Comparison of ENCODE assay signal across 10 cellular contexts in the genomic region with DNA sequence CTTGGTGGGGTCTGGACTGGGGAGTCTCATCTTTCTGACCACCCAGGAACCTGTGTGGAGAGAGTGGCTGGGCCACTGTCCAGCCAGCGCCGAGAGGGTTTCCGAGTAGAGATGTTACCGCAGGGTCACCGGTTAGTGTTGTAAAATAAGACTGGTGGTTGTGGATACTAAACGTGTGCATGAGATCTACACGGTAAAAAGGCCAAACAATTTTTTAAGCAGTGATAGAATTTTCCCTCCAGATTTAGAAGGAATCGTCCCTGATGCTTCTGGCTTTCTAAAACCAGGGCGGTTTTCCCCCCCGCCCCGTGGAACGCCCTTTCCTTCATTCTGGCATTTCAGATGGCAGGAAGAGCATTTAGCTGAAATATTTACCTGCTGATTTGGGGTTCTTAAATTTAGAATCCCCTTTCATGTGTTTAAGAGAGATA.
A peak's percentile ranks its signal among the peaks of the same experiment; 100 is the strongest.
DNase-seq lines count a peak whose midpoint lies in the region; ATAC-seq, FAIRE-seq and TF ChIP-seq lines count a peak whose summit lies in the region.
"Had no signal": no experiment of that assay in that cellular context is flagged by ENCODE, and none has a peak within 500 bp of the region (broad histone marks: within the 10 kb centered on the region; RNA-seq: fewer than 3 reads in every experiment).

No MANE protein-coding gene starts in this region.

- no peaks in the 10 kb centered on the region for H3K27me3 ChIP-seq in HAP-1 (ENCODE audit: low read depth)
- H3K27me3 ChIP-seq in astrocyte (ENCODE audit: insufficient read depth, low read length): no peaks in the 10 kb centered on the region
- H3K27me3 ChIP-seq in left ventricle myocardium inferior (ENCODE audit: low read depth): no peaks in the 10 kb centered on the region
- H3K27me3 ChIP-seq in spleen (replicated peaks in 1 of 7): no peaks in the 10 kb centered on the region

- no peaks in the 10 kb centered on the region for H3K36me3 Mint-ChIP-seq in astrocyte (ENCODE audit: low read depth, unreplicated experiment)
- no peaks in the 10 kb centered on the region for H3K36me3 Mint-ChIP-seq in progenitor cell of endocrine pancreas (ENCODE audit: insufficient read depth)
- peaks cover 0 to under 1% of the 10 kb centered on the region in 2 donors for H3K36me3 Mint-ChIP-seq in activated naive CD4-positive, alpha-beta T cell treated with anti-CD3 and anti-CD28 coated beads, Interleukin-2, amount 50 U/mL, for 72 hours

- peaks cover 55% of the 10 kb centered on the region for H3K27me3 Mint-ChIP-seq in astrocyte (ENCODE audit: low read depth, unreplicated experiment)
- H3K27me3 Mint-ChIP-seq in progenitor cell of endocrine pancreas: peaks cover 69% of the 10 kb centered on the region
- H3K27me3 Mint-ChIP-seq: naive thymus-derived CD8-positive, alpha-beta T cell had no signal

- peak overlapping the region; percentile 90 for H3K27ac ChIP-seq in astrocyte (ENCODE audit: low read depth, low read length)
- peak overlapping the region; percentile 100 for H3K27ac ChIP-seq in left ventricle myocardium inferior (replicated peaks)
- H3K27ac ChIP-seq in spleen: peak overlapping the region; percentile 10 to 98 (median 92)

- peaks cover 7% of the 10 kb centered on the region for H3K4me1 Mint-ChIP-seq in astrocyte (ENCODE audit: low read depth, unreplicated experiment)
- H3K4me1 Mint-ChIP-seq in progenitor cell of endocrine pancreas (ENCODE audit: low read depth): no peaks in the 10 kb centered on the region

- no peaks in the 10 kb centered on the region for H3K9me3 ChIP-seq in HAP-1
- H3K9me3 ChIP-seq in astrocyte (ENCODE audit: insufficient read depth, low read depth, low read length): no peaks in the 10 kb centered on the region
- no peaks in the 10 kb centered on the region for H3K9me3 ChIP-seq in left ventricle myocardium inferior (replicated peaks)
- no peaks in the 10 kb centered on the region for H3K9me3 ChIP-seq in spleen

- H3K79me2 ChIP-seq in astrocyte (ENCODE audit: insufficient read depth, low read length): peaks cover 100% of the 10 kb centered on the region

- WGBS in spleen, 5 donors: 51 to 69% (median 67%) methylated on average over 12 of the region's 12 CpGs

- peaks cover 79% of the 10 kb centered on the region for H4K20me1 ChIP-seq in astrocyte (ENCODE audit: insufficient read depth, low read length)

- H2AFZ ChIP-seq in astrocyte (ENCODE audit: low read depth, low read length): no peak overlapping the region

- H3K4me3 Mint-ChIP-seq in astrocyte (ENCODE audit: unreplicated experiment) (no peak overlapping the region), progenitor cell of endocrine pancreas (ENCODE audit: low read depth) (no peak overlapping the region)
- H3K4me3 Mint-ChIP-seq: activated CD8-positive, alpha-beta T cell treated with anti-CD3 and anti-CD28 coated beads, Interleukin-2, amount 10 ng/mL, durations not matched to agents 7 days and 5 days; naive thymus-derived CD8-positive, alpha-beta T cell had no signal

- peak overlapping the region; percentile 96 for H3K9ac ChIP-seq in astrocyte (ENCODE audit: low read length)

- intact Hi-C loops in left ventricle myocardium inferior (cut with micrococcal nuclease): no loop called here
- intact Hi-C loops in spleen (cut with DNase I; ENCODE audit: low total_unique reads): loop anchor here (10.0 kb wide), 1 partner anchor 73 kb away; no protein-coding TSS in a partner anchor

- in situ Hi-C loops in HAP-1 (cut with MboI; ENCODE audit: low sequenced_read_pairs): loop anchor here (10.0 kb wide), 1 partner anchor 63 kb away; no protein-coding TSS in a partner anchor

- TF ChIP-seq CTCF in astrocyte (IDR thresholded peaks at IDR 0.05; ENCODE audit: insufficient read depth, low read depth, low read length) (no peak), left ventricle myocardium inferior (IDR thresholded peaks at IDR 0.05; ENCODE audit: borderline replicate concordance) (no peak), spleen (IDR thresholded peaks at IDR 0.05 in 8 of 11, conservative IDR thresholded peaks at IDR 0.05 in 3 of 11) (no peak), progenitor cell of endocrine pancreas (IDR thresholded peaks at IDR 0.05; ENCODE audit: unreplicated experiment) (no peak)

- peaks cover 77% of the 10 kb centered on the region for H3K36me3 ChIP-seq in HAP-1 (replicated peaks)
- peaks cover 19% of the 10 kb centered on the region for H3K36me3 ChIP-seq in astrocyte (ENCODE audit: insufficient read depth, low read length)
- peaks cover 15% of the 10 kb centered on the region for H3K36me3 ChIP-seq in left ventricle myocardium inferior
- H3K36me3 ChIP-seq in spleen: peaks cover 0 to 76% (median 5%) of the 10 kb centered on the region in 6 donors

- no peak for FAIRE-seq in astrocyte (lab: Jason Lieb, UNC)

- H3K27ac Mint-ChIP-seq in astrocyte (ENCODE audit: unreplicated experiment): no peak overlapping the region
- H3K27ac Mint-ChIP-seq in progenitor cell of endocrine pancreas: no peak overlapping the region
- peak overlapping the region in 1 of 2 donors; percentile 34 for H3K27ac Mint-ChIP-seq in activated naive CD4-positive, alpha-beta T cell treated with anti-CD3 and anti-CD28 coated beads, Interleukin-2, amount 50 U/mL, for 72 hours
- H3K27ac Mint-ChIP-seq: activated CD8-positive, alpha-beta T cell treated with anti-CD3 and anti-CD28 coated beads, Interleukin-2, amount 10 ng/mL, durations not matched to agents 7 days and 5 days had no signal

- peak overlapping the region; percentile 84 for H3K4me3 ChIP-seq in HAP-1
- H3K4me3 ChIP-seq in astrocyte (ENCODE audit: insufficient read depth, low read depth, low read length): peak overlapping the region; percentile 99
- H3K4me3 ChIP-seq in left ventricle myocardium inferior: peak overlapping the region; percentile 96
- H3K4me3 ChIP-seq in spleen: peak overlapping the region in 6 of 8 donors; percentile 1 to 97 (median 80)

- H3K4me1 ChIP-seq in HAP-1 (peaks cover 34% of the 10 kb centered on the region), astrocyte (ENCODE audit: insufficient read depth, low read length) (peaks cover 45% of the 10 kb centered on the region), left ventricle myocardium inferior (peaks cover 100% of the 10 kb centered on the region), spleen (peaks cover 13 to 100% (median 87%) of the 10 kb centered on the region in 6 donors)

- peak overlapping the region; percentile 94 for H3K4me2 ChIP-seq in astrocyte (ENCODE audit: low read length)

- no peak for TF ChIP-seq POLR2A in spleen (IDR thresholded peaks at IDR 0.05)

- ATAC-seq in activated naive CD4-positive, alpha-beta T cell treated with anti-CD3 and anti-CD28 coated beads, Interleukin-2, amount 50 U/mL, for 72 hours: no peak
- ATAC-seq: activated CD8-positive, alpha-beta T cell treated with anti-CD3 and anti-CD28 coated beads, Interleukin-2, amount 10 ng/mL, durations not matched to agents 7 days and 5 days; naive thymus-derived CD8-positive, alpha-beta T cell had no signal

- no peaks in the 10 kb centered on the region for H3K9me3 Mint-ChIP-seq in astrocyte (ENCODE audit: unreplicated experiment)
- no peaks in the 10 kb centered on the region for H3K9me3 Mint-ChIP-seq in progenitor cell of endocrine pancreas (ENCODE audit: low read depth)
- no peaks in the 10 kb centered on the region for H3K9me3 Mint-ChIP-seq in activated naive CD4-positive, alpha-beta T cell treated with anti-CD3 and anti-CD28 coated beads, Interleukin-2, amount 50 U/mL, for 72 hours
- H3K9me3 Mint-ChIP-seq: naive thymus-derived CD8-positive, alpha-beta T cell had no signal

- DNase-seq in HAP-1 (ENCODE audit: low spot score in 2 of 2) (no peak), astrocyte (ENCODE audit: low read depth) (no peak), left ventricle myocardium inferior (peak; percentile 21), spleen (peak; percentile 43), HUDEP-2 (lab: John Stamatoyannopoulos, UW; ENCODE audit: unreplicated experiment in 76 of 76) (no peak), progenitor cell of endocrine pancreas (ENCODE audit: low spot score, unreplicated experiment) (no peak), HPDE6-E6E7 (ENCODE audit: extremely low spot score) (no peak)
- no peak for DNase-seq in activated naive CD4-positive, alpha-beta T cell treated with anti-CD3 and anti-CD28 coated beads, Interleukin-2, amount 50 U/mL, for 72 hours (ENCODE audit: low spot score in 2 of 2)
- DNase-seq: activated CD8-positive, alpha-beta T cell treated with anti-CD3 and anti-CD28 coated beads, Interleukin-2, amount 10 ng/mL, durations not matched to agents 7 days and 5 days had no signal

Comparison
In these comparisons a context has a peak if more than half of its experiments do, and no peak if none do; other contexts are left out.
1. DNase-seq: peak in left ventricle myocardium inferior (single experiment) and spleen (single experiment); none in HAP-1 (0 of 2), astrocyte (single experiment), HUDEP-2 (0 of 76), progenitor cell of endocrine pancreas (single experiment), activated naive CD4-positive, alpha-beta T cell treated with anti-CD3 and anti-CD28 coated beads, Interleukin-2, amount 50 U/mL, for 72 hours (0 of 2) and HPDE6-E6E7 (single experiment).
2. Peak in every context shown above with its lines, with median percentiles within 50 percentile points of each other: H3K4me3 ChIP-seq and H3K27ac ChIP-seq.